ENCODE assay signal across 14 cellular contexts in the genomic region with DNA sequence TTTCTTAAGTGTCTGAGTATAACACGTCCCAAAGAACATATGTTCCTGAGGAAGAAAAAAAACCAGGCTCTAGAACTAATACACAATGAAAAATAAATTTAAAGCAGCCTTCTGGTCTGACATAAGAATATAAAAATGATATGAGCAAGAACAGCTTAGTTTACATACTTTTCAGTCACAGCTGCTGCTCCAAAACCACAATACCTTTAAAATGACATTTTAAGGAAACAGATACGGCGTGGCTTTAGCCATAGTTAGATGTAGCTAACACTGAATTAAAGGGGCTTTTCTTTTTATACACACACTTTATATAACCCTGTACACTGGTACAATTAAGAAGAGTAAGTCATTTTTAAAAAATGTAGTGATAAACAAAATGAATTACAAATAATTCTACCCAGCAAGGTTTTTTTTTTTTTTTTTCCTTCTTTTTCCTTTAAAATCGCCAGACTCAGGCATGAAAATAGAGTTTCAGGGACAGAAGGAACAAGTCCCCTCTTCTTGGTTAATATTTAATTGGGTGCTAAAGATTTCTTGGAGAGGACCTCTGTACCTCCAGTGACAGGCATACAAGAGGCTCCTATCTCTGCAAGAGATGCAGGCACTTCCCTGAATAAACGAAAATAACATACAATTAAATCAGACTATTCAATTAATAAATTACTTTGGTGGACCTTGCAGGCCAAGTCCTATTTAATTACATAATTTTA.
DNase-seq lines count a peak whose midpoint lies in the region; ATAC-seq and TF ChIP-seq lines count a peak whose summit lies in the region.
"Had no signal": no experiment of that assay in that cellular context is flagged by ENCODE, and none has a peak within 500 bp of the region (broad histone marks: within the 10 kb centered on the region; RNA-seq: fewer than 3 reads in every experiment).

No MANE protein-coding gene starts in this region.

- H3K4me3 ChIP-seq in OCI-LY3 (ENCODE audit: low read length) (no peak overlapping the region), fibroblast of the aortic adventitia (ENCODE audit: low read depth, low read length) (no peak overlapping the region)
- H3K4me3 ChIP-seq: stomach had no signal

- 0 out of 2 replicates have a peak overlapping the region, but pooled peaks have one; percentile 4 for H3K4me2 ChIP-seq in OCI-LY3 (ENCODE audit: low read length)

- H4K20me1 ChIP-seq in OCI-LY3 (ENCODE audit: insufficient read depth, low read length) = no peaks in the 10 kb centered on the region

- ATAC-seq in GM21423 (IDR thresholded peaks at IDR 0.05; ENCODE audit: unreplicated experiment) = no peak
- no peak for ATAC-seq in GM18907 (IDR thresholded peaks at IDR 0.05; ENCODE audit: unreplicated experiment)
- ATAC-seq in activated T-cell treated with anti-CD3 and anti-CD28 coated beads, Interleukin-2, amount 50 U/mL, for 4 hours = no peak

- peaks cover 26% of the 10 kb centered on the region for H3K27me3 ChIP-seq in OCI-LY3 (ENCODE audit: low read depth, low read length)
- H3K27me3 ChIP-seq: stomach had no signal

- peaks cover 28% of the 10 kb centered on the region for H3K4me1 Mint-ChIP-seq in progenitor cell of endocrine pancreas (ENCODE audit: low read depth)
- peaks cover 38% of the 10 kb centered on the region for H3K4me1 Mint-ChIP-seq in activated T-cell treated with anti-CD3 and anti-CD28 coated beads, Interleukin-2, amount 50 U/mL, for 4 hours (ENCODE audit: low read depth)

- no peak overlapping the region for H3K9ac ChIP-seq in OCI-LY3 (ENCODE audit: low read length)

- no peaks in the 10 kb centered on the region for H3K79me2 ChIP-seq in OCI-LY3 (ENCODE audit: low read length)

- H3K27ac ChIP-seq in OCI-LY3 (ENCODE audit: low read length) = no peak overlapping the region
- H3K27ac ChIP-seq: RWPE1 had no signal

- H3K36me3 Mint-ChIP-seq in progenitor cell of endocrine pancreas (ENCODE audit: insufficient read depth) = no peaks in the 10 kb centered on the region
- H3K36me3 Mint-ChIP-seq in activated T-cell treated with anti-CD3 and anti-CD28 coated beads, Interleukin-2, amount 50 U/mL, for 4 hours (ENCODE audit: insufficient read depth) = peaks cover 7% of the 10 kb centered on the region

- peak overlapping the region; percentile 36 for H3K27ac Mint-ChIP-seq in progenitor cell of endocrine pancreas
- H3K27ac Mint-ChIP-seq: activated T-helper 1 cell treated with anti-CD3 and anti-CD28 coated beads, Interleukin-12 subunit alpha, Interleukin-12 subunit beta, Interleukin-2, Interleukin-4 antibody, amounts not matched to agents 30 ng/mL and 10 ng/mL and 1 ng/mL, durations not matched to agents 14 hours and 24 hours and 36 hours had no signal

- H2AFZ ChIP-seq in OCI-LY3 (ENCODE audit: low read depth, low read length) = no peak overlapping the region

- peaks cover 8% of the 10 kb centered on the region for H3K4me1 ChIP-seq in OCI-LY3 (ENCODE audit: low read length)

- peak overlapping the region; percentile 5 for H3K4me3 Mint-ChIP-seq in progenitor cell of endocrine pancreas (ENCODE audit: low read depth)
- no peak overlapping the region for H3K4me3 Mint-ChIP-seq in activated T-cell treated with anti-CD3 and anti-CD28 coated beads, Interleukin-2, amount 50 U/mL, for 4 hours
- H3K4me3 Mint-ChIP-seq: activated T-helper 1 cell treated with anti-CD3 and anti-CD28 coated beads, Interleukin-12 subunit alpha, Interleukin-12 subunit beta, Interleukin-2, Interleukin-4 antibody, amounts not matched to agents 30 ng/mL and 10 ng/mL and 1 ng/mL, durations not matched to agents 14 hours and 24 hours and 36 hours had no signal

- DNase-seq in DMS53 (lab: John Stamatoyannopoulos, UW) (peak; percentile 26), fibroblast of the aortic adventitia (ENCODE audit: low read depth) (peak; percentile 60), progenitor cell of endocrine pancreas (ENCODE audit: low spot score, unreplicated experiment) (no peak)
- DNase-seq in central memory CD4-positive, alpha-beta T cell = no peak
- DNase-seq in activated T-cell treated with anti-CD3 and anti-CD28 coated beads, Interleukin-2, amount 50 U/mL, for 4 hours = no peak
- DNase-seq: COR-L47; NCI-H345; stimulated activated CD4-positive, alpha-beta T cell treated with anti-CD3 and anti-CD28 coated beads, Interleukin-2, amount 100 ng/mL, for 24 hours; stomach had no signal

- no peaks in the 10 kb centered on the region for H3K9me3 ChIP-seq in OCI-LY3 (ENCODE audit: insufficient read depth, low read length)
- H3K9me3 ChIP-seq: stomach had no signal

- no peaks in the 10 kb centered on the region for H3K36me3 ChIP-seq in OCI-LY3 (replicated peaks; ENCODE audit: low read depth, low read length)
- H3K36me3 ChIP-seq: stomach had no signal

- TF ChIP-seq CTCF in OCI-LY3 (IDR thresholded peaks at IDR 0.05; ENCODE audit: low read depth, low read length) (no peak), fibroblast of the aortic adventitia (IDR thresholded peaks at IDR 0.05; ENCODE audit: insufficient read depth, low read length) (no peak), progenitor cell of endocrine pancreas (IDR thresholded peaks at IDR 0.05; ENCODE audit: unreplicated experiment) (no peak)

- no peaks in the 10 kb centered on the region for H3K9me3 Mint-ChIP-seq in progenitor cell of endocrine pancreas (ENCODE audit: low read depth)
- H3K9me3 Mint-ChIP-seq in activated T-cell treated with anti-CD3 and anti-CD28 coated beads, Interleukin-2, amount 50 U/mL, for 4 hours = no peaks in the 10 kb centered on the region
- H3K9me3 Mint-ChIP-seq: activated T-helper 1 cell treated with anti-CD3 and anti-CD28 coated beads, Interleukin-12 subunit alpha, Interleukin-12 subunit beta, Interleukin-2, Interleukin-4 antibody, amounts not matched to agents 30 ng/mL and 10 ng/mL and 1 ng/mL, durations not matched to agents 14 hours and 24 hours and 36 hours had no signal

- H3K27me3 Mint-ChIP-seq in progenitor cell of endocrine pancreas = no peaks in the 10 kb centered on the region
- H3K27me3 Mint-ChIP-seq in activated T-cell treated with anti-CD3 and anti-CD28 coated beads, Interleukin-2, amount 50 U/mL, for 4 hours (ENCODE audit: low read depth) = no peaks in the 10 kb centered on the region

Comparison
In these comparisons a context has a peak if more than half of its experiments do, and no peak if none do; other contexts are left out.
1. DNase-seq: peak in DMS53 (single experiment) and fibroblast of the aortic adventitia (single experiment); none in progenitor cell of endocrine pancreas (single experiment), central memory CD4-positive, alpha-beta T cell (single experiment) and activated T-cell treated with anti-CD3 and anti-CD28 coated beads, Interleukin-2, amount 50 U/mL, for 4 hours (single experiment).